In genomic region chr11:134223836-134224709, GRCh38 we compare ENCODE assay signal across 8 cellular contexts. TPM values are rescaled to one million over a fixed set of nuclear protein-coding genes. Genes with fewer than 3 reads are reported as not detected.
A peak's percentile ranks its signal among the peaks of the same experiment; 100 is the strongest.
DNase-seq lines count a peak whose midpoint lies in the region; ATAC-seq and TF ChIP-seq lines count a peak whose summit lies in the region.

NCAPD3 (minus strand) TSS chr11:134223967; CDS start chr11:134223926, 41 bp downstream.
VPS26B (plus strand) TSS chr11:134224671; CDS start chr11:134225123, 452 bp downstream.

- CTCF ChIA-PET in BJ (lab: Yijun Ruan, JAX): interaction anchor here (0.7 to 1.6 kb wide), 3 partner anchors 17 to 295 kb away, joined by 3 to 7 read pairs (median 5); no protein-coding TSS in a partner anchor

- intact Hi-C loops in activated CD4-positive, alpha-beta T cell treated with anti-CD3 and anti-CD28 coated beads, Interleukin-2, amount 10 ng/mL, durations not matched to agents 24 days and 14 days (cut with micrococcal nuclease): loop anchor here (1.0 to 5.0 kb wide), 7 partner anchors 17 to 297 kb away; partner anchors contain the start of genes ACAD8, GLB1L2 and THYN1
- intact Hi-C loops in left colon (cut with DNase I, micrococcal nuclease): no loop called here

- H3K4me3 ChIP-seq in BJ (ENCODE audit: low read depth, low read length) (peak within 1 kb of the TSS; percentile 73), coronary artery (peak within 1 kb of the TSS; percentile 99)

- H3K27ac ChIP-seq in coronary artery: peak within 1 kb of the TSS; percentile 69 to 95

- H3K27ac Mint-ChIP-seq in activated CD4-positive, alpha-beta T cell treated with anti-CD3 and anti-CD28 coated beads, Interleukin-2, amount 10 ng/mL, durations not matched to agents 24 days and 14 days: peak within 1 kb of the TSS; percentile 98

- peak within 1 kb of the TSS; percentile 97 for H3K4me3 Mint-ChIP-seq in activated CD4-positive, alpha-beta T cell treated with anti-CD3 and anti-CD28 coated beads, Interleukin-2, amount 10 ng/mL, durations not matched to agents 24 days and 14 days

- DNase-seq in BJ (ENCODE audit: low read depth) (peak; percentile 72), NCI-H526 treated with DMSO at 0.1 percent for 48 hours (lab: John Stamatoyannopoulos, UW) (peak; percentile 100), coronary artery (ENCODE audit: low spot score) (peak; percentile 96), left colon (peak; percentile 96 to 98)
- peak; percentile 99 for DNase-seq in activated CD4-positive, alpha-beta T cell treated with anti-CD3 and anti-CD28 coated beads, Interleukin-2, amount 10 ng/mL, durations not matched to agents 24 days and 14 days
- DNase-seq in stimulated activated CD4-positive, alpha-beta T cell treated with anti-CD3 and anti-CD28 coated beads, Interleukin-1b, Interleukin-23, amount 100 ng/mL, for 48 hours: peak; percentile 96

- H3K36me3 Mint-ChIP-seq in activated CD4-positive, alpha-beta T cell treated with anti-CD3 and anti-CD28 coated beads, Interleukin-2, amount 10 ng/mL, durations not matched to agents 24 days and 14 days (ENCODE audit: low read depth): peaks cover 25% of the 10 kb centered on the region

- no peaks in the 10 kb centered on the region for H3K27me3 ChIP-seq in BJ (ENCODE audit: control insufficient read depth, insufficient read depth, low read length)

- H3K9me3 Mint-ChIP-seq in activated CD4-positive, alpha-beta T cell treated with anti-CD3 and anti-CD28 coated beads, Interleukin-2, amount 10 ng/mL, durations not matched to agents 24 days and 14 days: no peaks in the 10 kb centered on the region

- POLR2A ChIA-PET in BJ (lab: Charles Lee): interaction anchor here (0.8 kb wide), 1 partner anchor 30 kb away, joined by 3 read pairs; the partner anchor contains the start of gene ACAD8

- no peaks in the 10 kb centered on the region; the same call in 1 of the 2 replicates for H3K36me3 ChIP-seq in BJ (ENCODE audit: control insufficient read depth, insufficient read depth, low read length)

- no peaks in the 10 kb centered on the region for H3K27me3 Mint-ChIP-seq in activated CD4-positive, alpha-beta T cell treated with anti-CD3 and anti-CD28 coated beads, Interleukin-2, amount 10 ng/mL, durations not matched to agents 24 days and 14 days

- H3K4me1 Mint-ChIP-seq in activated CD4-positive, alpha-beta T cell treated with anti-CD3 and anti-CD28 coated beads, Interleukin-2, amount 10 ng/mL, durations not matched to agents 24 days and 14 days: peaks cover 64% of the 10 kb centered on the region

- no peak for TF ChIP-seq CTCF in BJ (IDR thresholded peaks at IDR 0.05; ENCODE audit: insufficient read depth, low read depth, low read length)
- no peak for TF ChIP-seq CTCF in coronary artery (IDR thresholded peaks at IDR 0.05)

- peak; percentile 85 for ATAC-seq in GM19324 (IDR thresholded peaks at IDR 0.05; ENCODE audit: low FRiP score, unreplicated experiment)
- ATAC-seq in HG03469 (IDR thresholded peaks at IDR 0.05; ENCODE audit: unreplicated experiment): peak; percentile 60
- peak; percentile 90 for ATAC-seq in left colon

RNA-seq across cellular contexts. Expression of gene NCAPD3, which starts in this region (rescaled TPM):
- polyA plus RNA-seq in BJ (2011; rRNA removed): 17.6 and 18.1 TPM in 2 replicates
- polyA minus RNA-seq in BJ (2011; rRNA and poly(A)+ RNA removed): 15.0 and 23.3 TPM in 2 replicates
- 108 and 111 TPM in 2 replicates for total RNA-seq in activated CD4-positive, alpha-beta T cell treated with anti-CD3 and anti-CD28 coated beads, Interleukin-2, amount 10 ng/mL, durations not matched to agents 24 days and 14 days
- total RNA-seq in left colon: 10 to 100 TPM; 11.5 to 17.0 TPM

RNA-seq across cellular contexts. Expression of gene VPS26B, which starts in this region (rescaled TPM):
- 44.6 and 48.8 TPM in 2 replicates for polyA plus RNA-seq in BJ (2011; rRNA removed)
- polyA minus RNA-seq in BJ (2011; rRNA and poly(A)+ RNA removed): 34.5 and 45.9 TPM in 2 replicates
- 41.6 and 42.6 TPM in 2 replicates for total RNA-seq in activated CD4-positive, alpha-beta T cell treated with anti-CD3 and anti-CD28 coated beads, Interleukin-2, amount 10 ng/mL, durations not matched to agents 24 days and 14 days
- total RNA-seq in left colon: 10 to 100 TPM; 40.8 to 41.1 TPM

Comparison
In these comparisons a context has a peak if more than half of its experiments do, and no peak if none do; other contexts are left out.
1. Peak in every context shown above with its lines: DNase-seq, ATAC-seq, H3K4me3 ChIP-seq and H3K27ac ChIP-seq.